Comparison of ENCODE assay signal across 8 cellular contexts in genomic region chr16:14974656-14975417, GRCh38. TPM values are rescaled to one million over a fixed set of nuclear protein-coding genes. Genes with fewer than 3 reads are reported as not detected.
DNase-seq lines count a peak whose midpoint lies in the region; ATAC-seq and TF ChIP-seq lines count a peak whose summit lies in the region.
"Not testable (repeated sequence)": the region's sequence is repeated elsewhere in the genome, so short reads cannot be mapped to it uniquely, and the experiment has no call there.

Gene PDXDC1 (plus strand): TSS chr16:14975026. CDS start chr16:14975200, 174 bp downstream.

- peak; percentile 96 for DNase-seq in ELF-1 (ENCODE audit: low read depth, low spot score)
- DNase-seq in H7: peak; percentile 99
- DNase-seq in M059J (ENCODE audit: low read depth): peak; percentile 90
- DNase-seq in activated T-helper 9 cell treated with anti-CD3 and anti-CD28 coated beads, Interleukin-2, amount 50 U/mL, for 16 hours (ENCODE audit: low read depth): peak; percentile 99
- DNase-seq in fibroblast of pulmonary artery (ENCODE audit: low read depth): peak; percentile 78
- peak; percentile 96 for DNase-seq in natural killer cell treated with Interleukin-12 subunit alpha and Interleukin-12 subunit beta and Interleukin-15 and Interleukin-18, amount 100 ng/mL, for 72 hours (ENCODE audit: low spot score)
- peak; percentile 97 for DNase-seq in stimulated activated naive CD4-positive, alpha-beta T cell treated with Interleukin-2 at 50 U/mL for 16 hours (lab: John Stamatoyannopoulos, UW)

- H3K36me3 Mint-ChIP-seq in natural killer cell treated with Interleukin-12 subunit alpha and Interleukin-12 subunit beta and Interleukin-15 and Interleukin-18, amount 100 ng/mL, for 72 hours: not testable (repeated sequence)

- peaks cover 10% of the 10 kb centered on the region in 2 donors for H3K4me1 Mint-ChIP-seq in natural killer cell treated with Interleukin-12 subunit alpha and Interleukin-12 subunit beta and Interleukin-15 and Interleukin-18, amount 100 ng/mL, for 72 hours (ENCODE audit: low read depth in 2 of 2)

- H3K4me3 Mint-ChIP-seq in natural killer cell treated with Interleukin-12 subunit alpha and Interleukin-12 subunit beta and Interleukin-15 and Interleukin-18, amount 100 ng/mL, for 72 hours: peak within 1 kb of the TSS; percentile 81

- not testable (repeated sequence) for TF ChIP-seq CTCF in fibroblast of pulmonary artery (IDR thresholded peaks at IDR 0.05; ENCODE audit: low read length, missing control alignments)

- H3K27me3 ChIP-seq in H7 (ENCODE audit: control insufficient read depth, insufficient read depth, low read length): not testable (repeated sequence)

- peak; percentile 77 for TF ChIP-seq POLR2A in Raji (IDR thresholded peaks at IDR 0.05; ENCODE audit: insufficient read depth, low read depth, low read length)

- not testable (repeated sequence) for H3K27me3 Mint-ChIP-seq in natural killer cell treated with Interleukin-12 subunit alpha and Interleukin-12 subunit beta and Interleukin-15 and Interleukin-18, amount 100 ng/mL, for 72 hours

- not testable (repeated sequence) for H3K36me3 ChIP-seq in H7 (replicated peaks; ENCODE audit: control insufficient read depth, insufficient read depth, low read length)

- H3K4me3 ChIP-seq in H7 (ENCODE audit: insufficient read depth, low read depth, low read length): peak within 1 kb of the TSS; percentile 97
- peak within 1 kb of the TSS; percentile 74 for H3K4me3 ChIP-seq in fibroblast of pulmonary artery (replicated peaks; ENCODE audit: low read depth, low read length)

- peak; percentile 98 to 99 for ATAC-seq in natural killer cell treated with Interleukin-12 subunit alpha and Interleukin-12 subunit beta and Interleukin-15 and Interleukin-18, amount 100 ng/mL, for 72 hours

- not testable (repeated sequence) for H3K9me3 Mint-ChIP-seq in natural killer cell treated with Interleukin-12 subunit alpha and Interleukin-12 subunit beta and Interleukin-15 and Interleukin-18, amount 100 ng/mL, for 72 hours

- H3K27ac Mint-ChIP-seq in natural killer cell treated with Interleukin-12 subunit alpha and Interleukin-12 subunit beta and Interleukin-15 and Interleukin-18, amount 100 ng/mL, for 72 hours: peak within 1 kb of the TSS; percentile 62 to 80

RNA-seq across cellular contexts. Expression of gene PDXDC1, which starts in this region (rescaled TPM):
- 67.5 and 82.0 TPM in 2 replicates for total RNA-seq in H7 (2014; rRNA removed; shearing (Covaris generic))
- 68.2 and 95.5 TPM in 2 replicates for total RNA-seq in M059J (2014; rRNA removed; shearing (Covaris generic))
- 10 to 100 TPM; 68.9 to 70.2 TPM for total RNA-seq in natural killer cell treated with Interleukin-12 subunit alpha and Interleukin-12 subunit beta and Interleukin-15 and Interleukin-18, amount 100 ng/mL, for 72 hours

Comparison
In these comparisons a context has a peak if more than half of its experiments do, and no peak if none do; other contexts are left out.
1. Peak in every context shown above with its lines: DNase-seq, ATAC-seq and H3K4me3 ChIP-seq.